Comparison of ENCODE assay signal across 9 cellular contexts in genomic region chr22:28856095-28856455, GRCh38.
"Had no signal": no experiment of that assay in that cellular context is flagged by ENCODE, and none has a peak within 500 bp of the region (broad histone marks: within the 10 kb centered on the region; RNA-seq: fewer than 3 reads in every experiment).

No MANE protein-coding gene starts in this region.

- H3K9me3 Mint-ChIP-seq: activated CD4-positive, alpha-beta T cell treated with anti-CD3 and anti-CD28 coated beads, Interleukin-2, amount 10 ng/mL, durations not matched to agents 7 days and 5 days; activated CD8-positive, alpha-beta T cell treated with anti-CD3 and anti-CD28 coated beads for 36 hours; activated naive CD8-positive, alpha-beta T cell treated with anti-CD3 and anti-CD28 coated beads, Interleukin-2, amount 50 U/mL, for 24 hours; stimulated activated naive B cell treated with anti-CD40 and anti-IgM and Interleukin-4, amounts not matched to agents 10 μg/mL and 1 μg/mL and 100 μg/mL, for 72 hours; T-helper 2 cell treated with Interferon-gamma antibody and Interleukin-4, amounts not matched to agents 5 μg/mL and 100 μg/mL, for 36 hours had no signal

- H3K4me1 Mint-ChIP-seq: activated CD4-positive, alpha-beta T cell treated with anti-CD3 and anti-CD28 coated beads, Interleukin-2, amount 10 ng/mL, durations not matched to agents 7 days and 5 days; activated CD8-positive, alpha-beta memory T cell treated with anti-CD3 and anti-CD28 coated beads, Interleukin-2, amount 10 ng/mL, durations not matched to agents 7 days and 5 days; activated naive CD8-positive, alpha-beta T cell treated with anti-CD3 and anti-CD28 coated beads, Interleukin-2, amount 50 U/mL, for 24 hours; stimulated activated naive B cell treated with anti-CD40 and anti-IgM and Interleukin-4, amounts not matched to agents 10 μg/mL and 1 μg/mL and 100 μg/mL, for 72 hours had no signal

- ATAC-seq: activated CD8-positive, alpha-beta memory T cell treated with anti-CD3 and anti-CD28 coated beads, Interleukin-2, amount 10 ng/mL, durations not matched to agents 7 days and 5 days had no signal

- H3K4me3 Mint-ChIP-seq: activated CD4-positive, alpha-beta T cell treated with anti-CD3 and anti-CD28 coated beads, Interleukin-2, amount 10 ng/mL, durations not matched to agents 7 days and 5 days; activated CD8-positive, alpha-beta memory T cell treated with anti-CD3 and anti-CD28 coated beads, Interleukin-2, amount 10 ng/mL, durations not matched to agents 7 days and 5 days; activated CD8-positive, alpha-beta T cell treated with anti-CD3 and anti-CD28 coated beads for 36 hours; activated naive CD8-positive, alpha-beta T cell treated with anti-CD3 and anti-CD28 coated beads, Interleukin-2, amount 50 U/mL, for 24 hours; stimulated activated naive B cell treated with anti-CD40 and anti-IgM and Interleukin-4, amounts not matched to agents 10 μg/mL and 1 μg/mL and 100 μg/mL, for 72 hours; T-helper 2 cell treated with Interferon-gamma antibody and Interleukin-4, amounts not matched to agents 5 μg/mL and 100 μg/mL, for 36 hours had no signal

- H3K4me1 ChIP-seq: vagina had no signal

- H3K36me3 ChIP-seq: vagina, WERI-Rb-1 had no signal

- H3K4me3 ChIP-seq: vagina had no signal

- H3K27me3 ChIP-seq: vagina had no signal

- H3K36me3 Mint-ChIP-seq: activated CD8-positive, alpha-beta memory T cell treated with anti-CD3 and anti-CD28 coated beads, Interleukin-2, amount 10 ng/mL, durations not matched to agents 7 days and 5 days; stimulated activated naive B cell treated with anti-CD40 and anti-IgM and Interleukin-4, amounts not matched to agents 10 μg/mL and 1 μg/mL and 100 μg/mL, for 72 hours had no signal

- H3K27ac Mint-ChIP-seq: activated CD4-positive, alpha-beta T cell treated with anti-CD3 and anti-CD28 coated beads, Interleukin-2, amount 10 ng/mL, durations not matched to agents 7 days and 5 days; activated CD8-positive, alpha-beta memory T cell treated with anti-CD3 and anti-CD28 coated beads, Interleukin-2, amount 10 ng/mL, durations not matched to agents 7 days and 5 days; activated CD8-positive, alpha-beta T cell treated with anti-CD3 and anti-CD28 coated beads for 36 hours; activated naive CD8-positive, alpha-beta T cell treated with anti-CD3 and anti-CD28 coated beads, Interleukin-2, amount 50 U/mL, for 24 hours; stimulated activated naive B cell treated with anti-CD40 and anti-IgM and Interleukin-4, amounts not matched to agents 10 μg/mL and 1 μg/mL and 100 μg/mL, for 72 hours; T-helper 2 cell treated with Interferon-gamma antibody and Interleukin-4, amounts not matched to agents 5 μg/mL and 100 μg/mL, for 36 hours had no signal

- DNase-seq: cortex of kidney had no signal

- H3K27ac ChIP-seq: vagina, WERI-Rb-1 had no signal

- H3K9me3 ChIP-seq: vagina had no signal
